In genomic region chr17:38590988-38591758, GRCh38 we compare ENCODE assay signal across 10 cellular contexts. TPM values are rescaled to one million over a fixed set of nuclear protein-coding genes. Genes with fewer than 3 reads are reported as not detected.
DNase-seq lines count a peak whose midpoint lies in the region; ATAC-seq, FAIRE-seq and TF ChIP-seq lines count a peak whose summit lies in the region.
"Had no signal": no experiment of that assay in that cellular context is flagged by ENCODE, and none has a peak within 500 bp of the region (broad histone marks: within the 10 kb centered on the region; RNA-seq: fewer than 3 reads in every experiment).

No MANE protein-coding gene starts in this region.

- FAIRE-seq in astrocyte (lab: Jason Lieb, UNC), result no peak
- FAIRE-seq in HTR-8/SVneo (lab: Jason Lieb, UNC), result no peak

- H4K91ac ChIP-seq in neuronal stem cell (ENCODE audit: low read depth, low read length, poor library complexity), result no peak overlapping the region

- H2BK120ac ChIP-seq in neuronal stem cell (ENCODE audit: low read depth, low read length), result peak overlapping the region; percentile 81

- ATAC-seq in GM21447 (IDR thresholded peaks at IDR 0.05; ENCODE audit: unreplicated experiment), result peak; percentile 49
- ATAC-seq: gastroesophageal sphincter had no signal

- H3K4me1 Mint-ChIP-seq in astrocyte (ENCODE audit: low read depth, unreplicated experiment), result peaks cover 18% of the 10 kb centered on the region
- peaks cover 17% of the 10 kb centered on the region for H3K4me1 Mint-ChIP-seq in activated naive CD4-positive, alpha-beta T cell treated with anti-CD3 and anti-CD28 coated beads for 36 hours (ENCODE audit: low read depth)

- H3K23ac ChIP-seq in neuronal stem cell (ENCODE audit: low read depth, low read length, poor library complexity), result no peak overlapping the region

- no peak overlapping the region for H2BK12ac ChIP-seq in neuronal stem cell (ENCODE audit: low read length)

- H3K27me3 ChIP-seq in astrocyte (ENCODE audit: insufficient read depth, low read length), result peaks cover 60% of the 10 kb centered on the region
- H3K27me3 ChIP-seq in neuronal stem cell (ENCODE audit: control insufficient read depth in 3 of 3, insufficient read depth in 3 of 3, low read depth in 1 of 3, low read length in 3 of 3), result no peaks in the 10 kb centered on the region

- H3K27ac ChIP-seq in astrocyte (ENCODE audit: low read depth, low read length) (no peak overlapping the region), neuronal stem cell (replicated peaks; ENCODE audit: low read length) (no peak overlapping the region)
- H3K27ac ChIP-seq: gastroesophageal sphincter had no signal

- no peak overlapping the region for H3K4me3 ChIP-seq in astrocyte (ENCODE audit: insufficient read depth, low read depth, low read length)
- H3K4me3 ChIP-seq in neuronal stem cell (ENCODE audit: low read length in 2 of 2), result no peak overlapping the region
- H3K4me3 ChIP-seq: gastroesophageal sphincter had no signal

- no peak overlapping the region for H2BK15ac ChIP-seq in neuronal stem cell (ENCODE audit: low read length)

- peak overlapping the region; percentile 50 for H3K4me3 Mint-ChIP-seq in astrocyte (ENCODE audit: unreplicated experiment)
- H3K4me3 Mint-ChIP-seq in activated naive CD4-positive, alpha-beta T cell treated with anti-CD3 and anti-CD28 coated beads for 36 hours, result no peak overlapping the region
- H3K4me3 Mint-ChIP-seq: activated naive CD4-positive, alpha-beta T cell treated with anti-CD3 and anti-CD28 coated beads, Interleukin-2, amount 10 ng/mL, durations not matched to agents 7 days and 5 days had no signal

- peaks cover 3% of the 10 kb centered on the region for H3K9me3 Mint-ChIP-seq in astrocyte (ENCODE audit: unreplicated experiment)
- no peaks in the 10 kb centered on the region for H3K9me3 Mint-ChIP-seq in activated naive CD4-positive, alpha-beta T cell treated with anti-CD3 and anti-CD28 coated beads for 36 hours
- H3K9me3 Mint-ChIP-seq: activated naive CD4-positive, alpha-beta T cell treated with anti-CD3 and anti-CD28 coated beads, Interleukin-2, amount 10 ng/mL, durations not matched to agents 7 days and 5 days had no signal

- CTCF ChIA-PET in activated naive CD4-positive, alpha-beta T cell treated with anti-CD3 and anti-CD28 coated beads for 36 hours (lab: Charles Lee), result no interaction called here

- H2BK5ac ChIP-seq in neuronal stem cell (ENCODE audit: low read length), result no peak overlapping the region

- H3K36me3 ChIP-seq in astrocyte (ENCODE audit: insufficient read depth, low read length) (no peaks in the 10 kb centered on the region), neuronal stem cell (replicated peaks in 1 of 2; ENCODE audit: control insufficient read depth in 2 of 2, insufficient read depth in 2 of 2, low read length in 2 of 2) (no peaks in the 10 kb centered on the region)
- H3K36me3 ChIP-seq: gastroesophageal sphincter had no signal

- H4K20me1 ChIP-seq in astrocyte (ENCODE audit: insufficient read depth, low read length), result peaks cover 5% of the 10 kb centered on the region

- DNase-seq in NCI-H2171 treated with DMSO at 0.1 percent for 48 hours (lab: John Stamatoyannopoulos, UW), result peak; percentile 95
- DNase-seq in astrocyte (ENCODE audit: low read depth), result no peak
- DNase-seq in neuronal stem cell (ENCODE audit: low spot score), result no peak
- no peak for DNase-seq in EL
- DNase-seq in activated naive CD4-positive, alpha-beta T cell treated with anti-CD3 and anti-CD28 coated beads for 36 hours, result no peak
- no peak for DNase-seq in HTR-8/SVneo (ENCODE audit: insufficient read length, low spot score)
- no peak for DNase-seq in activated CD8-positive, alpha-beta memory T cell treated with anti-CD3 and anti-CD28 coated beads, Interleukin-2, amount 50 U/mL, for 48 hours

- H3K9ac ChIP-seq in astrocyte (ENCODE audit: low read length), result no peak overlapping the region
- H3K9ac ChIP-seq in neuronal stem cell (ENCODE audit: low read depth, low read length, poor library complexity), result no peak overlapping the region

- no peaks in the 10 kb centered on the region for H3K79me2 ChIP-seq in astrocyte (ENCODE audit: insufficient read depth, low read length)

- H3K4ac ChIP-seq in neuronal stem cell (ENCODE audit: low read length), result no peak overlapping the region

- peak overlapping the region; percentile 6 for H3K27ac Mint-ChIP-seq in astrocyte (ENCODE audit: unreplicated experiment)
- H3K27ac Mint-ChIP-seq in activated naive CD4-positive, alpha-beta T cell treated with anti-CD3 and anti-CD28 coated beads for 36 hours, result no peak overlapping the region
- H3K27ac Mint-ChIP-seq: activated naive CD4-positive, alpha-beta T cell treated with anti-CD3 and anti-CD28 coated beads, Interleukin-2, amount 10 ng/mL, durations not matched to agents 7 days and 5 days had no signal

- no peak for TF ChIP-seq CTCF in astrocyte (IDR thresholded peaks at IDR 0.05; ENCODE audit: insufficient read depth, low read depth, low read length)

- H2AFZ ChIP-seq in astrocyte (ENCODE audit: low read depth, low read length), result no peak overlapping the region
- no peak overlapping the region for H2AFZ ChIP-seq in neuronal stem cell (ENCODE audit: low read length)

- no peaks in the 10 kb centered on the region for H3K9me3 ChIP-seq in astrocyte (ENCODE audit: insufficient read depth, low read depth, low read length)
- H3K9me3 ChIP-seq in neuronal stem cell (replicated peaks in 1 of 2; ENCODE audit: control insufficient read depth in 2 of 2, insufficient read depth in 1 of 2, low read depth in 1 of 2, low read length in 2 of 2), result no peaks in the 10 kb centered on the region
- H3K9me3 ChIP-seq: gastroesophageal sphincter had no signal

- peaks cover 86% of the 10 kb centered on the region for H3K27me3 Mint-ChIP-seq in astrocyte (ENCODE audit: low read depth, unreplicated experiment)
- peaks cover 73% of the 10 kb centered on the region for H3K27me3 Mint-ChIP-seq in activated naive CD4-positive, alpha-beta T cell treated with anti-CD3 and anti-CD28 coated beads for 36 hours (ENCODE audit: low read depth)

- no CpG with 5 or more reads among the region's 6 CpGs for WGBS in neuronal stem cell (ENCODE audit: extremely low coverage in 2 of 2, insufficient read length in 2 of 2, insufficient replicate concordance in 1 of 2), 2 donors

- H3K36me3 Mint-ChIP-seq in astrocyte (ENCODE audit: low read depth, unreplicated experiment), result peaks cover 4% of the 10 kb centered on the region
- no peaks in the 10 kb centered on the region for H3K36me3 Mint-ChIP-seq in activated naive CD4-positive, alpha-beta T cell treated with anti-CD3 and anti-CD28 coated beads for 36 hours (ENCODE audit: low read depth)
- H3K36me3 Mint-ChIP-seq: activated naive CD4-positive, alpha-beta T cell treated with anti-CD3 and anti-CD28 coated beads, Interleukin-2, amount 10 ng/mL, durations not matched to agents 7 days and 5 days had no signal

- H3K4me2 ChIP-seq in astrocyte (ENCODE audit: low read length) (peak overlapping the region; percentile 27), neuronal stem cell (ENCODE audit: insufficient read depth, low read length, poor library complexity, severe bottlenecking) (no peak overlapping the region)

- peak overlapping the region; percentile 68 for H3K18ac ChIP-seq in neuronal stem cell (ENCODE audit: low read length)

- H3K14ac ChIP-seq in neuronal stem cell (ENCODE audit: low read length), result peak overlapping the region; percentile 41

- H3K79me1 ChIP-seq in neuronal stem cell (ENCODE audit: low read depth, low read length), result peaks cover 2% of the 10 kb centered on the region

- intact Hi-C loops in activated naive CD4-positive, alpha-beta T cell treated with anti-CD3 and anti-CD28 coated beads for 36 hours (cut with micrococcal nuclease), result no loop called here

- no peak overlapping the region for H4K8ac ChIP-seq in neuronal stem cell (ENCODE audit: low read depth, low read length)

- peak overlapping the region; percentile 13 for H2AK5ac ChIP-seq in neuronal stem cell (ENCODE audit: low read depth, low read length)

- H3K4me1 ChIP-seq in astrocyte (ENCODE audit: insufficient read depth, low read length) (peaks cover 8% of the 10 kb centered on the region), neuronal stem cell (ENCODE audit: control insufficient read depth in 2 of 2, insufficient read depth in 1 of 2, low read depth in 1 of 2, low read length in 2 of 2) (peaks cover 22 to 35% of the 10 kb centered on the region in 2 donors)

RNA-seq across cellular contexts. Expression of gene SRCIN1, which starts 14.6 kb away (rescaled TPM):
- total RNA-seq in astrocyte, result 0.75 and 1.5 TPM in 2 replicates
- polyA plus RNA-seq in neuronal stem cell (2013, experiment 1 of 2), result 7.3 TPM
- 7.4 TPM for polyA plus RNA-seq in neuronal stem cell (2013, experiment 2 of 2)
- under 1 TPM; 0.67 to 0.94 TPM for total RNA-seq in activated naive CD4-positive, alpha-beta T cell treated with anti-CD3 and anti-CD28 coated beads for 36 hours
